9 cellular contexts compared by ENCODE assay signal in the genomic region with DNA sequence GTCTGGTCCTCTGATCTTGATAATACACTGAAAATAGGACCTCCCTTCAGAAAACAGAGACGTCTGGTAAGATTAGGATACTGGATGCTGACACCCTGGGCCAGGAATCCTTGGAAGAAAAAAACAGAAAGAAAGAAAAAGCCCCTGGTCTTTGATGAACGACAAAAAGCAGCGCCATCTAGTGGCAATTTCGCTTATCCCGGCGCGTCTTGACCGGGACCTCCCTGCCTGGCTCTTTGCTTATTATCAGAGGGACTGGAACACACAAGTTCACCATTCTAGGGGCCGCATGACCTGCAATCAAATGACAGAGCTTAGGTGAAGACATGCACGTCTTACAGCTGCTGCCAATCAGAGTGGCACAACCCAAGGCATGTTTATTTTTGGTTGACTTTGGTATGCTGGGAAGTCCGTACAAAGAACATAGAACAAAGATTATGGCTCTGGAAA.
DNase-seq lines count a peak whose midpoint lies in the region; ATAC-seq, FAIRE-seq and TF ChIP-seq lines count a peak whose summit lies in the region.
"Had no signal": no experiment of that assay in that cellular context is flagged by ENCODE, and none has a peak within 500 bp of the region (broad histone marks: within the 10 kb centered on the region; RNA-seq: fewer than 3 reads in every experiment).

No MANE protein-coding gene starts in this region.

- DNase-seq in D721Med (ENCODE audit: insufficient read length, low spot score) (no peak), NB4 (ENCODE audit: low read depth) (peak; percentile 75), SKM-1 treated with dmso at 0.1 percent for 144 hours (lab: John Stamatoyannopoulos, UW; ENCODE audit: unreplicated experiment) (peak; percentile 24), cerebellum (ENCODE audit: low spot score) (peak; percentile 68), HepG2 (ENCODE audit: low spot score) (peak; percentile 25)
- DNase-seq in stimulated activated naive B cell treated with anti-CD40 and anti-IgM and Interleukin-4, amounts not matched to agents 10 μg/mL and 1 μg/mL and 100 μg/mL, for 72 hours: no peak

- H3K36me3 Mint-ChIP-seq in stimulated activated naive B cell treated with anti-CD40 and anti-IgM and Interleukin-4, amounts not matched to agents 10 μg/mL and 1 μg/mL and 100 μg/mL, for 72 hours: no peaks in the 10 kb centered on the region

- H3K4me3 ChIP-seq in NB4 (ENCODE audit: low read depth, low read length): no peak overlapping the region
- H3K4me3 ChIP-seq in HepG2 (replicated peaks in 1 of 3; ENCODE audit: insufficient read depth in 1 of 3, low read depth in 2 of 3, low read length in 3 of 3): no peak overlapping the region

- 7% methylated on average over 11 of the region's 11 CpGs for WGBS in HepG2 (ENCODE audit: low lambda C conversion rate)

- H3K27me3 ChIP-seq in HepG2 (ENCODE audit: control insufficient read depth in 1 of 2, insufficient read depth in 2 of 2, low read length in 2 of 2): peaks cover 0 to 2% of the 10 kb centered on the region in 2 experiments; a peak in 1 of 5 replicates

- no peak overlapping the region for H3K4me3 Mint-ChIP-seq in stimulated activated naive B cell treated with anti-CD40 and anti-IgM and Interleukin-4, amounts not matched to agents 10 μg/mL and 1 μg/mL and 100 μg/mL, for 72 hours
- H3K4me3 Mint-ChIP-seq: T-helper 1 cell treated with Interleukin-12 subunit alpha and Interleukin-12 subunit beta and Interleukin-4 antibody, amounts not matched to agents 30 μg/mL and 1 μg/mL, for 36 hours had no signal

- no peak overlapping the region for H3K27ac Mint-ChIP-seq in stimulated activated naive B cell treated with anti-CD40 and anti-IgM and Interleukin-4, amounts not matched to agents 10 μg/mL and 1 μg/mL and 100 μg/mL, for 72 hours
- H3K27ac Mint-ChIP-seq: T-helper 1 cell treated with Interleukin-12 subunit alpha and Interleukin-12 subunit beta and Interleukin-4 antibody, amounts not matched to agents 30 μg/mL and 1 μg/mL, for 36 hours had no signal

- H3K4me1 ChIP-seq in HepG2 (ENCODE audit: insufficient read depth, low read length): no peaks in the 10 kb centered on the region

- peaks cover 16 to 28% of the 10 kb centered on the region in 2 donors for H3K27me3 Mint-ChIP-seq in stimulated activated naive B cell treated with anti-CD40 and anti-IgM and Interleukin-4, amounts not matched to agents 10 μg/mL and 1 μg/mL and 100 μg/mL, for 72 hours

- no peaks in the 10 kb centered on the region for H3K79me2 ChIP-seq in HepG2 (ENCODE audit: insufficient read depth, low read length)

- peaks cover 0 to 6% of the 10 kb centered on the region in 2 donors for H3K4me1 Mint-ChIP-seq in stimulated activated naive B cell treated with anti-CD40 and anti-IgM and Interleukin-4, amounts not matched to agents 10 μg/mL and 1 μg/mL and 100 μg/mL, for 72 hours

- H3K27ac ChIP-seq in HepG2 (ENCODE audit: extremely low read length, insufficient read depth, low read length): no peak overlapping the region

- H3K36me3 ChIP-seq in HepG2 (replicated peaks in 1 of 2; ENCODE audit: control insufficient read depth in 1 of 2, insufficient read depth in 2 of 2, low read length in 2 of 2): no peaks in the 10 kb centered on the region

- POLR2A ChIA-PET in HepG2 (lab: Yijun Ruan, JAX): no interaction called here

- no peak overlapping the region for H2AFZ ChIP-seq in HepG2 (ENCODE audit: low read length)

- FAIRE-seq in D721Med (lab: Jason Lieb, UNC) (no peak), HepG2 (lab: Jason Lieb, UNC) (no peak)

- no peak for TF ChIP-seq RAD21 in HepG2 (CRISPR knock-in tag; IDR thresholded peaks at IDR 0.05)

- TF ChIP-seq POLR2A in NB4 (IDR thresholded peaks at IDR 0.05; ENCODE audit: extremely low read depth, insufficient read length): no peak
- no peak for TF ChIP-seq POLR2A in HepG2 (IDR thresholded peaks at IDR 0.05; ENCODE audit: insufficient read depth in 1 of 2, low read depth in 2 of 2, low read length in 2 of 2)

- H4K20me1 ChIP-seq in HepG2 (ENCODE audit: insufficient read depth, low read length): no peaks in the 10 kb centered on the region

- no peak overlapping the region for H3K9ac ChIP-seq in HepG2 (ENCODE audit: insufficient read depth, low read depth, low read length)

- ATAC-seq in GM21576 (IDR thresholded peaks at IDR 0.05; ENCODE audit: unreplicated experiment) (peak; percentile 57), HepG2 (peak; percentile 94), GM18861 (IDR thresholded peaks at IDR 0.05; ENCODE audit: unreplicated experiment) (no peak)
- peak; percentile 42 to 44 for ATAC-seq in stimulated activated naive B cell treated with anti-CD40 and anti-IgM and Interleukin-4, amounts not matched to agents 10 μg/mL and 1 μg/mL and 100 μg/mL, for 72 hours (replicated peaks)

- H3K4me2 ChIP-seq in HepG2 (ENCODE audit: low read depth, low read length): no peak overlapping the region

- in situ Hi-C loops in HepG2 (cut with HindIII; ENCODE audit: extremely low pct_ligation_motif_present, low pct_unique_long_range_greater_than_20kb): loop anchor here (10.0 kb wide), 1 partner anchor 1004 kb away; no protein-coding TSS in a partner anchor

- CTCF ChIA-PET in HepG2 (lab: Yijun Ruan, JAX; ENCODE audit: low intra/inter-chr PET ratio, low total read pairs): interaction anchor here (1.0 to 1.1 kb wide), 2 partner anchors 359 to 1001 kb away, joined by 3 read pairs; no protein-coding TSS in a partner anchor

- no peaks in the 10 kb centered on the region for H3K9me3 ChIP-seq in HepG2 (ENCODE audit: low read length)

- BruUV-seq in HepG2 (replicated peaks; lab: Mats Ljungman, UMichigan): no TSS peak

- TF ChIP-seq EP300 in HepG2 (IDR thresholded peaks at IDR 0.05; ENCODE audit: low read depth in 2 of 2, low read length in 2 of 2) (no peak), HepG2 (CRISPR knock-in tag; IDR thresholded peaks at IDR 0.05; ENCODE audit: borderline replicate concordance) (no peak)

- TF ChIP-seq CTCF in D721Med (IDR thresholded peaks at IDR 0.05; ENCODE audit: insufficient read depth, missing control alignments) (peak; percentile 85), NB4 (IDR thresholded peaks at IDR 0.05; ENCODE audit: low read depth, low read length) (peak; percentile 95), HepG2 (CRISPR knock-in tag; IDR thresholded peaks at IDR 0.05) (peak; percentile 70)

- no peaks in the 10 kb centered on the region for H3K9me3 Mint-ChIP-seq in stimulated activated naive B cell treated with anti-CD40 and anti-IgM and Interleukin-4, amounts not matched to agents 10 μg/mL and 1 μg/mL and 100 μg/mL, for 72 hours
- H3K9me3 Mint-ChIP-seq: T-helper 1 cell treated with Interleukin-12 subunit alpha and Interleukin-12 subunit beta and Interleukin-4 antibody, amounts not matched to agents 30 μg/mL and 1 μg/mL, for 36 hours had no signal

- intact Hi-C loops in HepG2 (cut with micrococcal nuclease; ENCODE audit: unreplicated experiment): loop anchor here (1.0 to 5.0 kb wide), 3 partner anchors 1002 to 1392 kb away; no protein-coding TSS in a partner anchor

TF ChIP-seq in HepG2, 621 proteins besides CTCF, POLR2A, EP300 and RAD21:
- peak; percentile 53 for TF ChIP-seq STAG1 (CRISPR knock-in tag; IDR thresholded peaks at IDR 0.05)
- no peak for TF ChIP-seq KDM5A (IDR thresholded peaks at IDR 0.05; ENCODE audit: borderline replicate concordance, low read length)
- TF ChIP-seq SMC3 (IDR thresholded peaks at IDR 0.05; ENCODE audit: low read length): peak; percentile 56; the same call in 1 of the 2 replicates

Comparison
In these comparisons a context has a peak if more than half of its experiments do, and no peak if none do; other contexts are left out.
1. DNase-seq: peak in NB4 (single experiment), SKM-1 treated with dmso at 0.1 percent for 144 hours (single experiment), cerebellum (single experiment) and HepG2 (single experiment); none in D721Med (single experiment) and stimulated activated naive B cell treated with anti-CD40 and anti-IgM and Interleukin-4, amounts not matched to agents 10 μg/mL and 1 μg/mL and 100 μg/mL, for 72 hours (single experiment).
2. Peak in every context shown above with its lines, with median percentiles within 50 percentile points of each other: CTCF ChIP-seq.